Comparison of ENCODE assay signal across 1 cellular context in the genomic region with DNA sequence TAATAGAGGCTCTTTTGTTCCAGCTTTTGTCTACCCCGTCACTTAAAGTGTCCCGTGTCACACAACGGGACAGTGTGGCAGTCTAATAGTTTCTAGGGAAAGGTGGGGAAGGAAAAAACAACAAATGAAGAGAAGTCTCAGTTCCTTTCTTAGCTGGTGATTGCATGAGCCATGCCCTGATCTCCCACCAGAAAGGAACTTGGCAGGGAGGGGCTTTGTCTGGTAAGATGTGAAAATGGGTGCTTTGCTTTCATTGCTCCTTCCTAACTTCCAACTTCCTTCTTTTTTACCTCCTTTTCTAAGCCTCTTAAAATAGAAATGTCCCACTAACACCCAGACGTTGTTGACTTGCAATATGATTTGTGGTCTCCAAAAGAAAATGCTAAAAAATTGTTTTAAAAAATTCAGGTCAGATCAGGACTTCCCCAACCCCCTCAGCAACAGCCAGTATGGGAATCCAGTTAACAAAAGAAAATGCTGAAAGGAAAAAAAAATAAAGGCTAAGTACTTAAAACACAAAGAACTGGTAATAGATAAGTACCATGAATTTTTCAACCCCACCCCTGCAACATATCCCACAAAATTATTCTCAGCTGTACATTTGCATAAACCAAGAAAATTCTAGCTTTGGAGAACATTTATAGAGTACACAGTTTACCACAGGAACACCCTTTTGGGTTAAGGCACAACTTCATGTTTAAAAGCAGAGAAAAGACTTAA.
TF ChIP-seq lines count a peak whose summit lies in the region.

No MANE protein-coding gene starts in this region.

TF ChIP-seq in IMR-90, 13 proteins besides CTCF, POLR2A, EP300 and RAD21 (continued from another document):
- TF ChIP-seq, protein P1, sequence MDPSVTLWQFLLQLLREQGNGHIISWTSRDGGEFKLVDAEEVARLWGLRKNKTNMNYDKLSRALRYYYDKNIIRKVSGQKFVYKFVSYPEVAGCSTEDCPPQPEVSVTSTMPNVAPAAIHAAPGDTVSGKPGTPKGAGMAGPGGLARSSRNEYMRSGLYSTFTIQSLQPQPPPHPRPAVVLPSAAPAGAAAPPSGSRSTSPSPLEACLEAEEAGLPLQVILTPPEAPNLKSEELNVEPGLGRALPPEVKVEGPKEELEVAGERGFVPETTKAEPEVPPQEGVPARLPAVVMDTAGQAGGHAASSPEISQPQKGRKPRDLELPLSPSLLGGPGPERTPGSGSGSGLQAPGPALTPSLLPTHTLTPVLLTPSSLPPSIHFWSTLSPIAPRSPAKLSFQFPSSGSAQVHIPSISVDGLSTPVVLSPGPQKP (IDR thresholded peaks at IDR 0.05; ENCODE audit: borderline replicate concordance, low read depth, low read length), result no peak
- TF ChIP-seq FOS (IDR thresholded peaks at IDR 0.05; ENCODE audit: low read depth, low read length) (no peak), MXI1 (IDR thresholded peaks at IDR 0.05; ENCODE audit: borderline replicate concordance, low read depth, low read length) (no peak), CHD1 (IDR thresholded peaks at IDR 0.05; ENCODE audit: low read depth, low read length) (no peak), NFE2L2 (IDR thresholded peaks at IDR 0.05; ENCODE audit: low read depth, low read length) (no peak), CEBPB (IDR thresholded peaks at IDR 0.05; ENCODE audit: low read depth, low read length) (no peak)
- TF ChIP-seq, protein P2, sequence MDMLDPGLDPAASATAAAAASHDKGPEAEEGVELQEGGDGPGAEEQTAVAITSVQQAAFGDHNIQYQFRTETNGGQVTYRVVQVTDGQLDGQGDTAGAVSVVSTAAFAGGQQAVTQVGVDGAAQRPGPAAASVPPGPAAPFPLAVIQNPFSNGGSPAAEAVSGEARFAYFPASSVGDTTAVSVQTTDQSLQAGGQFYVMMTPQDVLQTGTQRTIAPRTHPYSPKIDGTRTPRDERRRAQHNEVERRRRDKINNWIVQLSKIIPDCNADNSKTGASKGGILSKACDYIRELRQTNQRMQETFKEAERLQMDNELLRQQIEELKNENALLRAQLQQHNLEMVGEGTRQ (IDR thresholded peaks at IDR 0.05; ENCODE audit: low read depth, low read length), result no peak
TF ChIP-seq in IMR-90: peak in this region for 0.
